8 cellular contexts compared by ENCODE assay signal in genomic region chr15:101250331-101250730, GRCh38. TPM values are rescaled to one million over a fixed set of nuclear protein-coding genes. Genes with fewer than 3 reads are reported as not detected.
DNase-seq lines count a peak whose midpoint lies in the region; ATAC-seq, FAIRE-seq and TF ChIP-seq lines count a peak whose summit lies in the region.

No MANE protein-coding gene starts in this region.

- CTCF ChIA-PET in CD8-positive, alpha-beta T cell (lab: Charles Lee): interaction anchor here (1.1 to 8.9 kb wide), 4 partner anchors 8 to 900 kb away, joined by 3 to 173 read pairs (median 3); no protein-coding TSS in a partner anchor
- CTCF ChIA-PET in GM12878 (lab: Yijun Ruan, JAX): interaction anchor here (0.9 to 2.1 kb wide), 7 partner anchors 11 to 161 kb away, joined by 3 to 8 read pairs (median 4); no protein-coding TSS in a partner anchor

- no peaks in the 10 kb centered on the region for H3K9me3 Mint-ChIP-seq in CD8-positive, alpha-beta T cell

- no peaks in the 10 kb centered on the region for H3K36me3 ChIP-seq in CD8-positive, alpha-beta T cell (ENCODE audit: insufficient read depth, low read length)
- H3K36me3 ChIP-seq in GM12878 (ENCODE audit: control insufficient read depth in 2 of 2, insufficient read depth in 2 of 2, low read length in 1 of 2): no peaks in the 10 kb centered on the region
- H3K36me3 ChIP-seq in thymus (ENCODE audit: control insufficient read depth, insufficient read depth): no peaks in the 10 kb centered on the region

- peak overlapping the region; percentile 61 for H3K4me3 ChIP-seq in CD8-positive, alpha-beta T cell (ENCODE audit: low read depth, low read length)
- H3K4me3 ChIP-seq in GM12878 (peak overlapping the region; percentile 91), thymus (ENCODE audit: low read length) (peak overlapping the region; percentile 82)

- SMC1A ChIA-PET in GM12878 (lab: Charles Lee; ENCODE audit: uncharacterized antibody, unreplicated experiment): interaction anchor here (0.6 to 3.2 kb wide), 5 partner anchors 10 to 162 kb away, joined by 3 to 23 read pairs (median 5); no protein-coding TSS in a partner anchor

- H3K4me1 Mint-ChIP-seq in CD8-positive, alpha-beta T cell (ENCODE audit: low read depth): peaks cover 59% of the 10 kb centered on the region

- POLR2A ChIA-PET in CD8-positive, alpha-beta T cell (lab: Charles Lee): interaction anchor here (4.4 kb wide), 1 partner anchor 9 kb away, joined by 35 read pairs; no protein-coding TSS in a partner anchor
- POLR2A ChIA-PET in GM12878 (lab: Charles Lee): interaction anchor here (1.0 kb wide), 1 partner anchor 10 kb away, joined by 3 read pairs; no protein-coding TSS in a partner anchor

- no peaks in the 10 kb centered on the region for H4K20me1 ChIP-seq in GM12878 (ENCODE audit: control insufficient read depth, insufficient read depth)

- H3K4me3 Mint-ChIP-seq in CD8-positive, alpha-beta T cell: peak overlapping the region; percentile 89

- in situ Hi-C loops in KBM-7 (cut with MboI; ENCODE audit: low pct_unique_long_range_greater_than_20kb, low sequenced_read_pairs): loop anchor here (25.0 kb wide), 1 partner anchor 613 kb away; no protein-coding TSS in a partner anchor
- in situ Hi-C loops in GM12878 (cut with MboI): no loop called here

- H3K4me2 ChIP-seq in GM12878 (ENCODE audit: control insufficient read depth, insufficient read depth): peak overlapping the region; percentile 86

- no TSS peak for BruUV-seq in GM12878 (replicated peaks; lab: Mats Ljungman, UMichigan)

- no peaks in the 10 kb centered on the region for H3K9me3 ChIP-seq in CD8-positive, alpha-beta T cell (ENCODE audit: low read length)
- H3K9me3 ChIP-seq in GM12878 (replicated peaks; ENCODE audit: control insufficient read depth, insufficient read depth, low read length): no peaks in the 10 kb centered on the region
- H3K9me3 ChIP-seq in thymus (ENCODE audit: control insufficient read depth): no peaks in the 10 kb centered on the region

- RAD21 ChIA-PET in GM12878 (lab: Charles Lee; ENCODE audit: unreplicated experiment): interaction anchor here (0.9 to 1.3 kb wide), 6 partner anchors 10 to 165 kb away, joined by 3 to 4 read pairs (median 3); no protein-coding TSS in a partner anchor

- H3K79me2 ChIP-seq in GM12878 (ENCODE audit: control insufficient read depth, insufficient read depth, low read length): peaks cover 55% of the 10 kb centered on the region

- H3K27ac Mint-ChIP-seq in CD8-positive, alpha-beta T cell: peak overlapping the region; percentile 89

- H3K27ac ChIP-seq in CD8-positive, alpha-beta T cell (ENCODE audit: low read depth, low read length): no peak overlapping the region
- H3K27ac ChIP-seq in GM12878 (ENCODE audit: control insufficient read depth, insufficient read depth): no peak overlapping the region; the same call in 1 of the 2 replicates
- no peak overlapping the region for H3K27ac ChIP-seq in thymus (ENCODE audit: low read depth)

- no peak for FAIRE-seq in GM12878 (lab: Jason Lieb, UNC)

- no peak for TF ChIP-seq CTCF in CD8-positive, alpha-beta T cell (IDR thresholded peaks at IDR 0.05)
- TF ChIP-seq CTCF in GM12878 (IDR thresholded peaks at IDR 0.05 in 2 of 3, conservative IDR thresholded peaks at IDR 0.05 in 1 of 3; ENCODE audit: control insufficient read depth in 2 of 3, extremely low read depth in 1 of 3, insufficient read depth in 1 of 3, low read depth in 3 of 3, low read length in 3 of 3): no peak

- no peak overlapping the region for H2AFZ ChIP-seq in GM12878 (ENCODE audit: control insufficient read depth, low read depth, low read length)

- TF ChIP-seq RAD21 in GM12878 (IDR thresholded peaks at IDR 0.05; ENCODE audit: insufficient read depth, low read depth, low read length): no peak

- intact Hi-C loops in CD8-positive, alpha-beta T cell (cut with DNase I, micrococcal nuclease): loop anchor here (2.0 kb wide), 3 partner anchors 44 to 162 kb away; partner anchors contain the start of gene SNRPA1 (in 1 of the 2)
- intact Hi-C loops in GM12878 (cut with micrococcal nuclease; ENCODE audit: unreplicated experiment): loop anchor here (2.0 kb wide), 2 partner anchors 62 to 124 kb away; no protein-coding TSS in a partner anchor

- H3K27me3 Mint-ChIP-seq in CD8-positive, alpha-beta T cell (ENCODE audit: low read depth): no peaks in the 10 kb centered on the region

- WGBS in GM12878 (ENCODE audit: insufficient coverage, insufficient replicate concordance, low lambda C conversion rate, missing lambda C conversion rate): 37% methylated on average over 4 of the region's 4 CpGs
- WGBS in thymus: 19% methylated on average over 4 of the region's 4 CpGs

- ATAC-seq in CD8-positive, alpha-beta T cell: no peak
- ATAC-seq in GM12878 (no peak), HG02840 (IDR thresholded peaks at IDR 0.05; ENCODE audit: low FRiP score, unreplicated experiment) (no peak)

- DNase-seq in CD8-positive, alpha-beta T cell: no peak
- peak; percentile 35 for DNase-seq in KBM-7
- DNase-seq in GM12878 (ENCODE audit: low read depth, low spot score): no peak
- peak; percentile 78 for DNase-seq in kidney glomerular epithelial cell (lab: John Stamatoyannopoulos, UW)
- no peak for DNase-seq in Ammon's horn (ENCODE audit: low spot score)
- DNase-seq in activated effector memory CD4-positive, alpha-beta T cell treated with anti-CD3 and anti-CD28 coated beads, Interleukin-2, amount 50 U/mL, for 16 hours: no peak

- TF ChIP-seq EP300 in GM12878 (IDR thresholded peaks at IDR 0.05; ENCODE audit: borderline replicate concordance in 1 of 2, control insufficient read depth in 1 of 2, low read depth in 2 of 2, low read length in 2 of 2): no peak

- H3K36me3 Mint-ChIP-seq in CD8-positive, alpha-beta T cell: peaks cover 7% of the 10 kb centered on the region

- no peaks in the 10 kb centered on the region for H3K27me3 ChIP-seq in CD8-positive, alpha-beta T cell (ENCODE audit: insufficient read depth, low read length)
- no peaks in the 10 kb centered on the region for H3K27me3 ChIP-seq in GM12878 (replicated peaks in 1 of 2; ENCODE audit: control insufficient read depth in 2 of 2, insufficient read depth in 2 of 2, low read length in 1 of 2)
- peaks cover 3% of the 10 kb centered on the region for H3K27me3 ChIP-seq in thymus (ENCODE audit: control insufficient read depth, insufficient read depth)

- H3K4me1 ChIP-seq in CD8-positive, alpha-beta T cell (ENCODE audit: insufficient read depth, low read length): peaks cover 43% of the 10 kb centered on the region
- H3K4me1 ChIP-seq in GM12878 (ENCODE audit: control insufficient read depth, insufficient read depth, low read length) (peaks cover 3% of the 10 kb centered on the region), thymus (ENCODE audit: control insufficient read depth, insufficient read depth, low read length) (peaks cover 6% of the 10 kb centered on the region)

- TF ChIP-seq POLR2A in GM12878 (IDR thresholded peaks at IDR 0.05; ENCODE audit: low read depth, low read length): no peak; the same call in 1 of the 2 replicates

- H3K9ac ChIP-seq in GM12878 (ENCODE audit: control insufficient read depth, insufficient read depth, low read length): peak overlapping the region; percentile 57

RNA-seq across cellular contexts. Expression of gene CHSY1, which starts 1.5 kb away (rescaled TPM):
- total RNA-seq in CD8-positive, alpha-beta T cell: 10 to 100 TPM; 15.4 to 15.6 TPM
- total RNA-seq in GM12878 (2013; cell fraction: nucleolus; rRNA removed): 82.5 and 96.0 TPM in 2 replicates
- total RNA-seq in GM12878 (2014; rRNA removed) (9.8 and 11.1 TPM in 2 replicates), GM12878 (2014; rRNA removed; fragmentation: Illumina TruSeq; extraction: Trizol) (14.2 and 14.7 TPM in 2 replicates), GM12878 (2021) (17.5 and 17.8 TPM in 2 replicates)
- polyA plus RNA-seq in GM12878 (2011; ENCODE audit: low read depth): 7.5 TPM
- polyA plus RNA-seq in GM12878 (2011; rRNA removed) (31.2 and 41.1 TPM in 2 replicates), GM12878 (2014; fragmentation: Illumina TruSeq; extraction: Trizol) (16.1 and 18.9 TPM in 2 replicates), GM12878 (2014; fragmentation: Nextera tagmentation; extraction: Ambion mirVana) (10 to 100 TPM in 1 of 2 experiments, 1 to 10 TPM in 1; 5.1 to 10.0 TPM), GM12878 (2014; rRNA removed) (10.8 and 11.0 TPM in 2 replicates), GM12878 (2016; fragmentation: Nextera tagmentation; extraction: Ambion mirVana) (1 to 10 TPM; 1.4 to 1.8 TPM), thymus (14.9 TPM)
- 17.9 and 23.9 TPM in 2 replicates for polyA plus RNA-seq in GM12878 (2011; cell fraction: cytosol; rRNA removed)
- 19.2 and 19.8 TPM in 2 replicates for polyA plus RNA-seq in GM12878 (2011; cell fraction: nucleus; rRNA removed)
- polyA plus RNA-seq in GM12878 (2012): 7.4 and 12.5 TPM in 2 replicates
- 36.3 and 39.7 TPM in 2 replicates for polyA minus RNA-seq in GM12878 (2011; rRNA and poly(A)+ RNA removed)
- 14.3 and 16.0 TPM in 2 replicates for polyA minus RNA-seq in GM12878 (2011; cell fraction: cytosol; rRNA and poly(A)+ RNA removed)
- polyA minus RNA-seq in GM12878 (2011; cell fraction: nucleus; rRNA and poly(A)+ RNA removed): 13.2 and 20.8 TPM in 2 replicates

RNA-seq across cellular contexts. Expression of gene SELENOS, which starts 27.0 kb away (rescaled TPM):
- total RNA-seq in CD8-positive, alpha-beta T cell: 10 to 100 TPM; 46.0 to 50.4 TPM
- 50.5 and 66.2 TPM in 2 replicates for total RNA-seq in GM12878 (2013; cell fraction: nucleolus; rRNA removed)
- 30.7 and 36.4 TPM in 2 replicates for total RNA-seq in GM12878 (2014; rRNA removed)
- 35.7 and 37.8 TPM in 2 replicates for total RNA-seq in GM12878 (2014; rRNA removed; fragmentation: Illumina TruSeq; extraction: Trizol)
- total RNA-seq in GM12878 (2021): 29.0 and 33.4 TPM in 2 replicates
- polyA plus RNA-seq in GM12878 (2011; ENCODE audit: low read depth): 37.2 TPM
- polyA plus RNA-seq in GM12878 (2011; rRNA removed): 62.9 and 73.8 TPM in 2 replicates
- 43.7 and 45.0 TPM in 2 replicates for polyA plus RNA-seq in GM12878 (2011; cell fraction: cytosol; rRNA removed)
- 30.2 and 33.3 TPM in 2 replicates for polyA plus RNA-seq in GM12878 (2011; cell fraction: nucleus; rRNA removed)
- 42.4 and 44.3 TPM in 2 replicates for polyA plus RNA-seq in GM12878 (2012)
- polyA plus RNA-seq in GM12878 (2014; fragmentation: Illumina TruSeq; extraction: Trizol): 34.9 and 35.8 TPM in 2 replicates
- polyA plus RNA-seq in GM12878 (2014; fragmentation: Nextera tagmentation; extraction: Ambion mirVana): 10 to 100 TPM; 25.8 to 36.7 TPM
- 39.4 and 48.7 TPM in 2 replicates for polyA plus RNA-seq in GM12878 (2014; rRNA removed)
- polyA plus RNA-seq in GM12878 (2016; fragmentation: Nextera tagmentation; extraction: Ambion mirVana): 10 to 100 TPM; 87.9 to 90.1 TPM
- polyA minus RNA-seq in GM12878 (2011; rRNA and poly(A)+ RNA removed): 27.9 and 31.7 TPM in 2 replicates
- polyA minus RNA-seq in GM12878 (2011; cell fraction: cytosol; rRNA and poly(A)+ RNA removed): 7.9 and 8.7 TPM in 2 replicates
- polyA minus RNA-seq in GM12878 (2011; cell fraction: nucleus; rRNA and poly(A)+ RNA removed): 25.0 and 38.4 TPM in 2 replicates
- polyA plus RNA-seq in thymus: 64.5 TPM

RNA-seq across cellular contexts. Expression of gene SNRPA1, which starts 44.7 kb away (rescaled TPM):
- total RNA-seq in CD8-positive, alpha-beta T cell: 100 to 1,000 TPM; 228 to 247 TPM
- 112 TPM in 2 replicates for total RNA-seq in GM12878 (2013; cell fraction: nucleolus; rRNA removed)
- total RNA-seq in GM12878 (2014; rRNA removed) (88.4 and 95.1 TPM in 2 replicates), GM12878 (2014; rRNA removed; fragmentation: Illumina TruSeq; extraction: Trizol) (54.3 and 59.9 TPM in 2 replicates), GM12878 (2021) (117 and 126 TPM in 2 replicates)
- polyA plus RNA-seq in GM12878 (2011; ENCODE audit: low read depth): 149 TPM
- polyA plus RNA-seq in GM12878 (2011; rRNA removed) (267 and 344 TPM in 2 replicates), GM12878 (2014; fragmentation: Illumina TruSeq; extraction: Trizol) (138 and 154 TPM in 2 replicates), GM12878 (2014; fragmentation: Nextera tagmentation; extraction: Ambion mirVana) (100 to 1,000 TPM; 174 to 238 TPM), GM12878 (2014; rRNA removed) (123 and 149 TPM in 2 replicates), GM12878 (2016; fragmentation: Nextera tagmentation; extraction: Ambion mirVana) (100 to 1,000 TPM; 240 to 258 TPM), thymus (71.4 TPM)
- 146 and 176 TPM in 2 replicates for polyA plus RNA-seq in GM12878 (2011; cell fraction: cytosol; rRNA removed)
- polyA plus RNA-seq in GM12878 (2011; cell fraction: nucleus; rRNA removed): 172 and 183 TPM in 2 replicates
- polyA plus RNA-seq in GM12878 (2012): 111 and 176 TPM in 2 replicates
- 55.1 and 81.8 TPM in 2 replicates for polyA minus RNA-seq in GM12878 (2011; rRNA and poly(A)+ RNA removed)
- polyA minus RNA-seq in GM12878 (2011; cell fraction: cytosol; rRNA and poly(A)+ RNA removed): 42.9 and 46.5 TPM in 2 replicates
- 27.8 and 38.6 TPM in 2 replicates for polyA minus RNA-seq in GM12878 (2011; cell fraction: nucleus; rRNA and poly(A)+ RNA removed)

Comparison
In these comparisons a context has a peak if more than half of its experiments do, and no peak if none do; other contexts are left out.
1. DNase-seq: peak in KBM-7 (single experiment) and kidney glomerular epithelial cell (single experiment); none in CD8-positive, alpha-beta T cell (0 of 7), GM12878 (single experiment), Ammon's horn (single experiment) and activated effector memory CD4-positive, alpha-beta T cell treated with anti-CD3 and anti-CD28 coated beads, Interleukin-2, amount 50 U/mL, for 16 hours (single experiment).
2. Peak in every context shown above with its lines, with median percentiles within 50 percentile points of each other: H3K4me3 ChIP-seq.